Comparison of ENCODE assay signal across 12 cellular contexts in genomic region chr10:122044713-122045112, GRCh38. TPM values are rescaled to one million over a fixed set of nuclear protein-coding genes. Genes with fewer than 3 reads are reported as not detected.
DNase-seq lines count a peak whose midpoint lies in the region; ATAC-seq and TF ChIP-seq lines count a peak whose summit lies in the region.
"Had no signal": no experiment of that assay in that cellular context is flagged by ENCODE, and none has a peak within 500 bp of the region (broad histone marks: within the 10 kb centered on the region; RNA-seq: fewer than 3 reads in every experiment).

No MANE protein-coding gene starts in this region.

- peak; percentile 35 for ATAC-seq in mucosa of descending colon
- no peak for ATAC-seq in GM21825 (IDR thresholded peaks at IDR 0.05; ENCODE audit: unreplicated experiment)
- no peak for ATAC-seq in HG03378 (IDR thresholded peaks at IDR 0.05; ENCODE audit: unreplicated experiment)

- TF ChIP-seq CTCF in fibroblast of mammary gland (conservative IDR thresholded peaks at IDR 0.05; ENCODE audit: control insufficient read depth, insufficient read depth, low read depth, low read length) (no peak), mucosa of descending colon (IDR thresholded peaks at IDR 0.05) (no peak), thyroid gland (IDR thresholded peaks at IDR 0.05) (peak in 1 of 6 experiments; percentile 29)

- no peaks in the 10 kb centered on the region for H3K27me3 ChIP-seq in thyroid gland

- peaks cover 16% of the 10 kb centered on the region for H3K27me3 Mint-ChIP-seq in activated naive CD4-positive, alpha-beta T cell treated with anti-CD3 and anti-CD28 coated beads for 36 hours (ENCODE audit: low read depth)
- H3K27me3 Mint-ChIP-seq: memory B cell had no signal

- H3K4me1 ChIP-seq in mucosa of descending colon (ENCODE audit: low read depth), result peaks cover 3% of the 10 kb centered on the region
- peaks cover 8 to 17% of the 10 kb centered on the region in 2 donors for H3K4me1 ChIP-seq in thyroid gland

- no peak overlapping the region for H3K27ac Mint-ChIP-seq in activated naive CD4-positive, alpha-beta T cell treated with anti-CD3 and anti-CD28 coated beads for 36 hours
- H3K27ac Mint-ChIP-seq: memory B cell had no signal

- H3K4me1 Mint-ChIP-seq in activated naive CD4-positive, alpha-beta T cell treated with anti-CD3 and anti-CD28 coated beads for 36 hours (ENCODE audit: low read depth), result no peaks in the 10 kb centered on the region
- H3K4me1 Mint-ChIP-seq: memory B cell had no signal

- intact Hi-C loops in mucosa of descending colon (cut with DNase I, micrococcal nuclease) (no loop called here), thyroid gland (cut with DNase I) (no loop called here)
- intact Hi-C loops in activated naive CD4-positive, alpha-beta T cell treated with anti-CD3 and anti-CD28 coated beads for 36 hours (cut with micrococcal nuclease), result no loop called here

- DNase-seq in NCI-H2029 (lab: John Stamatoyannopoulos, UW), result peak; percentile 10
- no peak for DNase-seq in NCI-H2029 treated with DMSO at 0.1 percent for 48 hours (lab: John Stamatoyannopoulos, UW)
- peak; percentile 52 for DNase-seq in fibroblast of mammary gland (ENCODE audit: low read depth)
- DNase-seq in mucosa of descending colon, result no peak
- DNase-seq in thyroid gland, result peak; percentile 73 to 77
- no peak for DNase-seq in activated naive CD4-positive, alpha-beta T cell treated with anti-CD3 and anti-CD28 coated beads for 36 hours
- DNase-seq: effector memory CD4-positive, alpha-beta T cell; stimulated activated CD4-positive, alpha-beta T cell treated with anti-CD3 and anti-CD28 coated beads, Interleukin-4, amount 100 ng/mL, for 1 hour had no signal

- H3K9me3 ChIP-seq in mucosa of descending colon, result no peaks in the 10 kb centered on the region
- H3K9me3 ChIP-seq in thyroid gland, result no peaks in the 10 kb centered on the region

- H3K36me3 ChIP-seq in mucosa of descending colon (ENCODE audit: low read depth) (no peaks in the 10 kb centered on the region), thyroid gland (no peaks in the 10 kb centered on the region)

- H3K4me3 ChIP-seq in fibroblast of mammary gland (ENCODE audit: control insufficient read depth, low read depth, low read length) (no peak overlapping the region), mucosa of descending colon (no peak overlapping the region), thyroid gland (replicated peaks in 1 of 3) (no peak overlapping the region)

- H3K4me3 Mint-ChIP-seq in activated naive CD4-positive, alpha-beta T cell treated with anti-CD3 and anti-CD28 coated beads for 36 hours, result no peak overlapping the region
- H3K4me3 Mint-ChIP-seq: memory B cell had no signal

- H3K27ac ChIP-seq in thyroid gland, result peak overlapping the region; percentile 65 to 86 (median 83)
- H3K27ac ChIP-seq: KMS-11 had no signal

- 19 to 23% methylated on average over 9 of the region's 9 CpGs for WGBS in thyroid gland, 2 donors

- H3K9me3 Mint-ChIP-seq in activated naive CD4-positive, alpha-beta T cell treated with anti-CD3 and anti-CD28 coated beads for 36 hours, result no peaks in the 10 kb centered on the region
- H3K9me3 Mint-ChIP-seq: memory B cell had no signal

- CTCF ChIA-PET in activated naive CD4-positive, alpha-beta T cell treated with anti-CD3 and anti-CD28 coated beads for 36 hours (lab: Charles Lee), result interaction anchor here (0.6 kb wide), 2 partner anchors 152 to 1448 kb away, joined by 3 to 4 read pairs; no protein-coding TSS in a partner anchor

- TF ChIP-seq POLR2A in thyroid gland (IDR thresholded peaks at IDR 0.05), result no peak

- H3K36me3 Mint-ChIP-seq in activated naive CD4-positive, alpha-beta T cell treated with anti-CD3 and anti-CD28 coated beads for 36 hours (ENCODE audit: low read depth), result no peaks in the 10 kb centered on the region
- H3K36me3 Mint-ChIP-seq: memory B cell had no signal

RNA-seq across cellular contexts. Expression of gene TACC2, which starts 55.8 kb away (rescaled TPM):
- total RNA-seq in mucosa of descending colon, result 100 to 1,000 TPM in 2 of 3 donors, 10 to 100 TPM in 1; 97.5 to 170 (median 133) TPM
- total RNA-seq in thyroid gland, result 100 to 1,000 TPM in 3 of 4 donors, 10 to 100 TPM in 1; 95.9 to 122 (median 114) TPM
- total RNA-seq in activated naive CD4-positive, alpha-beta T cell treated with anti-CD3 and anti-CD28 coated beads for 36 hours, result not detected

Comparison
In these comparisons a context has a peak if more than half of its experiments do, and no peak if none do; other contexts are left out.
1. DNase-seq: peak in NCI-H2029 (single experiment), fibroblast of mammary gland (single experiment) and thyroid gland (2 of 2); none in NCI-H2029 treated with DMSO at 0.1 percent for 48 hours (single experiment), mucosa of descending colon (0 of 3) and activated naive CD4-positive, alpha-beta T cell treated with anti-CD3 and anti-CD28 coated beads for 36 hours (single experiment).
2. RNA of gene TACC2, which starts 55.8 kb away (total RNA-seq): 97.5 to 170 TPM in mucosa of descending colon and 95.9 to 122 TPM in thyroid gland; not detected in activated naive CD4-positive, alpha-beta T cell treated with anti-CD3 and anti-CD28 coated beads for 36 hours; every median in the first group is over 10 times any median in the second.